In genomic region chr11:31968774-31969433, GRCh38 we compare ENCODE assay signal across 15 cellular contexts.
DNase-seq lines count a peak whose midpoint lies in the region; FAIRE-seq and TF ChIP-seq lines count a peak whose summit lies in the region.
"Had no signal": no experiment of that assay in that cellular context is flagged by ENCODE, and none has a peak within 500 bp of the region (broad histone marks: within the 10 kb centered on the region; RNA-seq: fewer than 3 reads in every experiment).

No MANE protein-coding gene starts in this region.

- TF ChIP-seq CTCF in glutamatergic neuron (IDR thresholded peaks at IDR 0.05; ENCODE audit: partially characterized antibody, unreplicated experiment), result no peak

- DNase-seq in AG08395 (ENCODE audit: low spot score) (peak; percentile 83), HS-27A (ENCODE audit: low read depth) (peak; percentile 45), T1000 (lab: John Stamatoyannopoulos, UW) (peak; percentile 61), glutamatergic neuron (peak; percentile 53), GM19239 (ENCODE audit: insufficient read length, low spot score) (no peak), SK-N-DZ (ENCODE audit: low spot score) (no peak), iPS-NIHi11 (ENCODE audit: low spot score) (no peak), GM19240 (ENCODE audit: insufficient read length, low spot score) (no peak)
- DNase-seq: amniotic stem cell; NCI-H510A; stimulated activated naive B cell treated with anti-CD40 and anti-IgM and Interleukin-4, amounts not matched to agents 10 μg/mL and 1 μg/mL and 100 μg/mL, for 72 hours; T-helper 2 cell had no signal

- peaks cover 52% of the 10 kb centered on the region for H3K4me1 Mint-ChIP-seq in glutamatergic neuron (ENCODE audit: low read depth, unreplicated experiment)
- H3K4me1 Mint-ChIP-seq: B cell; stimulated activated naive B cell treated with anti-CD40 and anti-IgM and Interleukin-4, amounts not matched to agents 10 μg/mL and 1 μg/mL and 100 μg/mL, for 72 hours had no signal

- peak overlapping the region; percentile 65 for H3K4me3 Mint-ChIP-seq in glutamatergic neuron (ENCODE audit: unreplicated experiment)
- H3K4me3 Mint-ChIP-seq: B cell; stimulated activated naive B cell treated with anti-CD40 and anti-IgM and Interleukin-4, amounts not matched to agents 10 μg/mL and 1 μg/mL and 100 μg/mL, for 72 hours had no signal

- peak overlapping the region; percentile 95 for H3K27ac Mint-ChIP-seq in glutamatergic neuron (ENCODE audit: unreplicated experiment)
- H3K27ac Mint-ChIP-seq: B cell; neural progenitor cell; stimulated activated naive B cell treated with anti-CD40 and anti-IgM and Interleukin-4, amounts not matched to agents 10 μg/mL and 1 μg/mL and 100 μg/mL, for 72 hours had no signal

- peaks cover 22% of the 10 kb centered on the region for H3K9me3 Mint-ChIP-seq in glutamatergic neuron (ENCODE audit: unreplicated experiment)

- H3K27me3 Mint-ChIP-seq in glutamatergic neuron (ENCODE audit: unreplicated experiment), result peaks cover 13% of the 10 kb centered on the region
- H3K27me3 Mint-ChIP-seq: B cell had no signal

- H3K36me3 Mint-ChIP-seq in glutamatergic neuron (ENCODE audit: unreplicated experiment), result peaks cover 11% of the 10 kb centered on the region
- H3K36me3 Mint-ChIP-seq: stimulated activated naive B cell treated with anti-CD40 and anti-IgM and Interleukin-4, amounts not matched to agents 10 μg/mL and 1 μg/mL and 100 μg/mL, for 72 hours had no signal

- FAIRE-seq in GM19239 (lab: Jason Lieb, UNC), result no peak
- FAIRE-seq: endothelial cell of umbilical vein had no signal

Comparison
In these comparisons a context has a peak if more than half of its experiments do, and no peak if none do; other contexts are left out.
1. DNase-seq: peak in AG08395 (single experiment), HS-27A (single experiment), T1000 (single experiment) and glutamatergic neuron (single experiment); none in GM19239 (single experiment), SK-N-DZ (single experiment), iPS-NIHi11 (single experiment) and GM19240 (single experiment).